Comparison of ENCODE assay signal across 2 cellular contexts in genomic region chr1:52752427-52752826, GRCh38.
TF ChIP-seq lines count a peak whose summit lies in the region.

No MANE protein-coding gene starts in this region.

TF ChIP-seq in HEK293, 187 proteins besides CTCF, POLR2A, EP300 and RAD21:
- TF ChIP-seq ZIC2 (tag by site-specific recombination; IDR thresholded peaks at IDR 0.05), result peak; percentile 53; the same call in 1 of the 2 replicates
- peak; percentile 15; the same call in 1 of the 2 replicates for TF ChIP-seq SP2 (tag by site-specific recombination; IDR thresholded peaks at IDR 0.05)
- TF ChIP-seq GLIS1 (tag by site-specific recombination; IDR thresholded peaks at IDR 0.05), result 0 out of 2 replicates have a peak, but pooled peaks have one; percentile 26
- peak; percentile 52; the same call in 1 of the 2 replicates for TF ChIP-seq ZNF558 (tag by site-specific recombination; IDR thresholded peaks at IDR 0.05)
- TF ChIP-seq SETDB1 (IDR thresholded peaks at IDR 0.05; ENCODE audit: insufficient read length, low read length), result no peak
TF ChIP-seq in HEK293: peak in this region for 4.

TF ChIP-seq in K562, 482 proteins besides CTCF, POLR2A, EP300 and RAD21:
- TF ChIP-seq ZNF695 (CRISPR knock-in tag; IDR thresholded peaks at IDR 0.05) (no peak), HDAC8 (tag; IDR thresholded peaks at IDR 0.05) (no peak), ETS2 (tag; IDR thresholded peaks at IDR 0.05; ENCODE audit: borderline replicate concordance, poor library complexity, severe bottlenecking) (no peak), ZNF512 (tag; IDR thresholded peaks at IDR 0.05) (no peak), KLF10 (CRISPR knock-in tag; IDR thresholded peaks at IDR 0.05) (no peak), NR1H2 (CRISPR knock-in tag; IDR thresholded peaks at IDR 0.05) (no peak), CGGBP1 (CRISPR knock-in tag; IDR thresholded peaks at IDR 0.05) (no peak), RBM15 (IDR thresholded peaks at IDR 0.05; ENCODE audit: insufficient read depth, low read length) (no peak), SMAD4 (CRISPR knock-in tag; conservative IDR thresholded peaks at IDR 0.05) (no peak), GTF2B (IDR thresholded peaks at IDR 0.05; ENCODE audit: extremely low read depth, insufficient read length) (no peak), CBFB (CRISPR knock-in tag; IDR thresholded peaks at IDR 0.05) (no peak), NONO (IDR thresholded peaks at IDR 0.05; ENCODE audit: low read depth in 2 of 2, low read length in 1 of 2) (no peak), POU5F1 (IDR thresholded peaks at IDR 0.05; ENCODE audit: borderline replicate concordance, low read depth, low read length, partially characterized antibody) (no peak), SPI1 (IDR thresholded peaks at IDR 0.05; ENCODE audit: borderline replicate concordance, low read depth, low read length) (no peak), ZNF184 (CRISPR knock-in tag; IDR thresholded peaks at IDR 0.05) (no peak), E2F8 (IDR thresholded peaks at IDR 0.05; ENCODE audit: low read depth, partially characterized antibody) (no peak), AFF4 (CRISPR knock-in tag; IDR thresholded peaks at IDR 0.05) (no peak), KAT7 (CRISPR knock-in tag; IDR thresholded peaks at IDR 0.05; ENCODE audit: borderline replicate concordance) (no peak), CREB5 (CRISPR knock-in tag; IDR thresholded peaks at IDR 0.05) (no peak), ZNF778 (CRISPR knock-in tag; IDR thresholded peaks at IDR 0.05) (no peak)
